ENCODE assay signal across 15 cellular contexts in the genomic region with DNA sequence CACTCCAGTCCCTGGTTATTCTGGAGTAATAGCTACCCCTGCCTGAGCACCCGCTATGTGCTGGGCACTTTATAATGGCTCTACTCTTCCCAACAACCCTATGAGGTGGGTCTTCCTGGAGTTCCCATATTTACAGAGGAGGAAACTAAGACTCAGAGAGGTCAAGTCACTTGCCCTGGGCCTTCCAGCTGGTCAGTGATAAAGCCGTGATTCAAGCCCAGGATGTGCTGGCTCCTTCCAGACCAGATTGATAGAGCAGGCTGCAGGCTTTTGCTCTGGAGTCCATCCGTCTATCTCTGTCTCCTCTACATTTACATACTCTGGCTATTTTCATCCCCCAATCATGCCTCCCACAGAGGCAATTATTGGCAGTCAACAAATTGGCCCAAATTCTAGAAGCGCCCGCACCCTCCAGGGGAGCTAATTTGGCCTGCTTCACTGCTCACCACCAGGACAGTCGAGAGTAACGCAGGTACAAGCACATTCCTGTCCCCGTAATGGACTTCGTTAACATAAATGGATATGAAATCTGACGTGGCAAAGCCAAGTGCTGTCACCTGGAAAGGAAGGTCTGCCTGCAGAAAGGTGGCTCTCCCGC. TPM values are rescaled to one million over a fixed set of nuclear protein-coding genes. Genes with fewer than 3 reads are reported as not detected.
DNase-seq lines count a peak whose midpoint lies in the region; ATAC-seq, FAIRE-seq and TF ChIP-seq lines count a peak whose summit lies in the region.
"Had no signal": no experiment of that assay in that cellular context is flagged by ENCODE, and none has a peak within 500 bp of the region (broad histone marks: within the 10 kb centered on the region; RNA-seq: fewer than 3 reads in every experiment).

No MANE protein-coding gene starts in this region.

- no peak for DNase-seq in CD4-positive, alpha-beta T cell
- DNase-seq in WERI-Rb-1 (no peak), MG63 (no peak), RWPE1 (ENCODE audit: low spot score) (no peak), GM19239 (ENCODE audit: insufficient read length, low spot score) (no peak)
- DNase-seq: NCI-H187, NCI-H2171, NCI-H510A treated with DMSO at 0.1 percent for 48 hours had no signal

- no peak overlapping the region for H3K9ac ChIP-seq in BLaER1

- H3K4me3 Mint-ChIP-seq in CD4-positive, alpha-beta T cell = no peak overlapping the region
- H3K4me3 Mint-ChIP-seq: B cell had no signal

- POLR2A ChIA-PET in CD4-positive, alpha-beta T cell (lab: Charles Lee) = interaction anchor here (0.8 to 7.0 kb wide), 2 partner anchors 9 to 15 kb away, joined by 3 to 38 read pairs; no protein-coding TSS in a partner anchor
- POLR2A ChIA-PET in RWPE1 (lab: Yijun Ruan, JAX; ENCODE audit: low non-redundant PET) = no interaction called here

- ATAC-seq in CD4-positive, alpha-beta T cell (ENCODE audit: poor library complexity) = no peak
- ATAC-seq in HG03342 (IDR thresholded peaks at IDR 0.05; ENCODE audit: unreplicated experiment) = no peak
- ATAC-seq: HCT116 had no signal

- H3K4me3 ChIP-seq in BLaER1 (no peak overlapping the region), WERI-Rb-1 (ENCODE audit: low read depth, low read length) (no peak overlapping the region), MG63 (no peak overlapping the region)
- H3K4me3 ChIP-seq: SJSA1 had no signal

- no peaks in the 10 kb centered on the region for H3K36me3 ChIP-seq in BLaER1
- H3K36me3 ChIP-seq in WERI-Rb-1 = no peaks in the 10 kb centered on the region
- no peaks in the 10 kb centered on the region for H3K36me3 ChIP-seq in MG63
- H3K36me3 ChIP-seq: SJSA1 had no signal

- intact Hi-C loops in CD4-positive, alpha-beta T cell (cut with DNase I, micrococcal nuclease) = no loop called here

- no peak for TF ChIP-seq CTCF in CD4-positive, alpha-beta T cell (IDR thresholded peaks at IDR 0.05)
- no peak for TF ChIP-seq CTCF in WERI-Rb-1 (IDR thresholded peaks at IDR 0.05; ENCODE audit: low read depth, low read length)
- TF ChIP-seq CTCF in RWPE1 (conservative IDR thresholded peaks at IDR 0.05; ENCODE audit: low read depth) = no peak

- no peaks in the 10 kb centered on the region for H3K9me3 Mint-ChIP-seq in CD4-positive, alpha-beta T cell

- no peaks in the 10 kb centered on the region for H4K20me1 ChIP-seq in BLaER1

- FAIRE-seq in islet of Langerhans (lab: Jason Lieb, UNC) (peak; percentile 86), GM19239 (lab: Jason Lieb, UNC) (no peak)
- FAIRE-seq: GM12891 had no signal

- H3K4me1 Mint-ChIP-seq in CD4-positive, alpha-beta T cell (ENCODE audit: low read depth) = peaks cover 31% of the 10 kb centered on the region
- H3K4me1 Mint-ChIP-seq: B cell had no signal

- H3K9me3 ChIP-seq in BLaER1 (no peaks in the 10 kb centered on the region), WERI-Rb-1 (ENCODE audit: severe bottlenecking) (no peaks in the 10 kb centered on the region), MG63 (no peaks in the 10 kb centered on the region)
- H3K9me3 ChIP-seq in CD4-positive, alpha-beta T cell (ENCODE audit: control insufficient read depth, low read length) = no peaks in the 10 kb centered on the region
- H3K9me3 ChIP-seq: SJSA1 had no signal

- CTCF ChIA-PET in CD4-positive, alpha-beta T cell (lab: Charles Lee) = no interaction called here
- CTCF ChIA-PET in RWPE1 (lab: Yijun Ruan, JAX) = no interaction called here

- peaks cover 43% of the 10 kb centered on the region for H3K4me1 ChIP-seq in BLaER1
- H3K4me1 ChIP-seq: SJSA1 had no signal

- H3K27ac Mint-ChIP-seq in CD4-positive, alpha-beta T cell = peak overlapping the region; percentile 76
- H3K27ac Mint-ChIP-seq: B cell had no signal

- H3K27ac ChIP-seq in BLaER1 = no peak overlapping the region
- peak overlapping the region; percentile 36 for H3K27ac ChIP-seq in CD4-positive, alpha-beta T cell (ENCODE audit: low read depth, low read length)
- peak overlapping the region; percentile 34 for H3K27ac ChIP-seq in WERI-Rb-1
- no peak overlapping the region for H3K27ac ChIP-seq in RWPE1
- H3K27ac ChIP-seq: SJSA1 had no signal

- H3K27me3 ChIP-seq in BLaER1 (no peaks in the 10 kb centered on the region), WERI-Rb-1 (ENCODE audit: insufficient read depth, low read depth, severe bottlenecking) (no peaks in the 10 kb centered on the region), MG63 (no peaks in the 10 kb centered on the region)
- H3K27me3 ChIP-seq in CD4-positive, alpha-beta T cell (ENCODE audit: control insufficient read depth, insufficient read depth, low read length) = no peaks in the 10 kb centered on the region
- H3K27me3 ChIP-seq: SJSA1 had no signal

- H3K27me3 Mint-ChIP-seq in CD4-positive, alpha-beta T cell = no peaks in the 10 kb centered on the region

- peaks cover 86% of the 10 kb centered on the region for H3K36me3 Mint-ChIP-seq in CD4-positive, alpha-beta T cell (ENCODE audit: low read depth)

- H3K4me2 ChIP-seq in BLaER1 = peak overlapping the region; percentile 64

RNA-seq across cellular contexts. Expression of a gene that starts 39.8 kb away (rescaled TPM):
- 10 to 100 TPM; 25.3 to 25.7 TPM for total RNA-seq in CD4-positive, alpha-beta T cell
- total RNA-seq in MG63 (2014; rRNA removed; shearing (Covaris generic); ENCODE audit: low replicate concordance) = 12.9 and 18.8 TPM in 2 replicates

RNA-seq across cellular contexts. Expression of a gene that starts 59.5 kb away (rescaled TPM):
- total RNA-seq in CD4-positive, alpha-beta T cell = 10 to 100 TPM; 25.5 to 28.0 TPM
- total RNA-seq in MG63 (2014; rRNA removed; shearing (Covaris generic); ENCODE audit: low replicate concordance) = 18.2 and 24.3 TPM in 2 replicates

Comparison
In these comparisons a context has a peak if more than half of its experiments do, and no peak if none do; other contexts are left out.
1. H3K27ac ChIP-seq: peak in CD4-positive, alpha-beta T cell (single experiment) and WERI-Rb-1 (single experiment); none in BLaER1 (single experiment) and RWPE1 (single experiment).